15 cellular contexts compared by ENCODE assay signal in genomic region chr12:117049295-117049694, GRCh38. TPM values are rescaled to one million over a fixed set of nuclear protein-coding genes. Genes with fewer than 3 reads are reported as not detected.
"Had no signal": no experiment of that assay in that cellular context is flagged by ENCODE, and none has a peak within 500 bp of the region (broad histone marks: within the 10 kb centered on the region; RNA-seq: fewer than 3 reads in every experiment).

No MANE protein-coding gene starts in this region.

- H3K9me3 ChIP-seq: mucosa of descending colon, sigmoid colon, upper lobe of left lung had no signal

- ATAC-seq: activated CD8-positive, alpha-beta T cell treated with anti-CD3 and anti-CD28 coated beads for 36 hours; left colon; mucosa of descending colon; naive thymus-derived CD8-positive, alpha-beta T cell had no signal

- H3K36me3 Mint-ChIP-seq: naive thymus-derived CD8-positive, alpha-beta T cell had no signal

- DNase-seq: activated CD8-positive, alpha-beta memory T cell treated with anti-CD3 and anti-CD28 coated beads, Interleukin-2, amount 50 U/mL, for 48 hours; activated CD8-positive, alpha-beta T cell treated with anti-CD3 and anti-CD28 coated beads for 36 hours; activated naive CD4-positive, alpha-beta T cell; dermis blood vessel endothelial cell; immature natural killer cell; left colon; mammary epithelial cell; mucosa of descending colon; naive thymus-derived CD8-positive, alpha-beta T cell; sigmoid colon; stimulated activated CD4-positive, alpha-beta T cell treated with anti-CD3 and anti-CD28 coated beads, Interleukin-12 subunit alpha, Interleukin-12 subunit beta, amount 100 ng/mL, for 4 hours; stimulated activated naive CD4-positive, alpha-beta T cell; substantia nigra had no signal

- H3K27ac Mint-ChIP-seq: activated CD8-positive, alpha-beta T cell treated with anti-CD3 and anti-CD28 coated beads for 36 hours; immature natural killer cell; naive thymus-derived CD8-positive, alpha-beta T cell; progenitor cell of endocrine pancreas had no signal

- H3K27me3 ChIP-seq: sigmoid colon, upper lobe of left lung had no signal

- H3K4me3 ChIP-seq: mucosa of descending colon, sigmoid colon, upper lobe of left lung had no signal

- H3K36me3 ChIP-seq: sigmoid colon, upper lobe of left lung had no signal

- H3K27me3 Mint-ChIP-seq: activated CD8-positive, alpha-beta T cell treated with anti-CD3 and anti-CD28 coated beads for 36 hours; naive thymus-derived CD8-positive, alpha-beta T cell had no signal

- H3K9me3 Mint-ChIP-seq: activated CD8-positive, alpha-beta T cell treated with anti-CD3 and anti-CD28 coated beads for 36 hours; immature natural killer cell; naive thymus-derived CD8-positive, alpha-beta T cell had no signal

- H3K4me3 Mint-ChIP-seq: activated CD8-positive, alpha-beta T cell treated with anti-CD3 and anti-CD28 coated beads for 36 hours; immature natural killer cell; naive thymus-derived CD8-positive, alpha-beta T cell had no signal

RNA-seq across cellular contexts. Expression of gene TESC, which starts 49.9 kb away (rescaled TPM):
- total RNA-seq: naive thymus-derived CD8-positive, alpha-beta T cell had no signal
- polyA plus RNA-seq: mammary epithelial cell had no signal
